Comparison of ENCODE assay signal across 1 cellular context in genomic region chr14:79333198-79333546, GRCh38.
TF ChIP-seq lines count a peak whose summit lies in the region.

No MANE protein-coding gene starts in this region.

TF ChIP-seq in GM23338, 12 proteins besides CTCF, POLR2A, EP300 and RAD21:
- no peak for TF ChIP-seq ZNF462 (CRISPR knock-in tag; IDR thresholded peaks at IDR 0.05)
- no peak for TF ChIP-seq STAT1 (IDR thresholded peaks at IDR 0.05; ENCODE audit: unreplicated experiment)
TF ChIP-seq in GM23338: peak in this region for 0.
